8 cellular contexts compared by ENCODE assay signal in genomic region chr1:211416628-211417323, GRCh38.
A peak's percentile ranks its signal among the peaks of the same experiment; 100 is the strongest.
DNase-seq lines count a peak whose midpoint lies in the region; ATAC-seq, FAIRE-seq and TF ChIP-seq lines count a peak whose summit lies in the region.
"Not testable (repeated sequence)": the region's sequence is repeated elsewhere in the genome, so short reads cannot be mapped to it uniquely, and the experiment has no call there.

No MANE protein-coding gene starts in this region.

- H3K9ac ChIP-seq in Karpas-422 (ENCODE audit: low read length) (peak overlapping the region; percentile 57), astrocyte (ENCODE audit: low read length) (peak overlapping the region; percentile 59)

- TF ChIP-seq POLR2A in heart left ventricle (IDR thresholded peaks at IDR 0.05); suprapubic skin (IDR thresholded peaks at IDR 0.05): not testable (repeated sequence)

- not testable (repeated sequence) for H3K9me3 Mint-ChIP-seq in HFFc6; astrocyte (ENCODE audit: unreplicated experiment)

- peak overlapping the region; percentile 60; the same call in 1 of the 2 replicates for H3K4me3 ChIP-seq in Karpas-422 (ENCODE audit: low read length)
- peak overlapping the region; percentile 32 for H3K4me3 ChIP-seq in astrocyte (ENCODE audit: insufficient read depth, low read depth, low read length)
- H3K4me3 ChIP-seq in heart left ventricle, result peak overlapping the region; percentile 8 to 61 (median 49)
- H3K4me3 ChIP-seq in pancreas, result peak overlapping the region in 3 of 4 donors; percentile 27 to 50 (median 42)
- H3K4me3 ChIP-seq in suprapubic skin, result peak overlapping the region; percentile 52

- peak overlapping the region; percentile 73 for H3K27ac Mint-ChIP-seq in HFFc6
- H3K27ac Mint-ChIP-seq in astrocyte (ENCODE audit: unreplicated experiment), result peak overlapping the region; percentile 84

- not testable (repeated sequence) for TF ChIP-seq CTCF in GM10266 (IDR thresholded peaks at IDR 0.05; ENCODE audit: control insufficient read depth, insufficient read depth, low read depth, missing control alignments); HFFc6 (IDR thresholded peaks at IDR 0.05); astrocyte (IDR thresholded peaks at IDR 0.05; ENCODE audit: insufficient read depth, low read depth, low read length); heart left ventricle (IDR thresholded peaks at IDR 0.05); pancreas (IDR thresholded peaks at IDR 0.05); suprapubic skin (IDR thresholded peaks at IDR 0.05)

- H3K4me3 Mint-ChIP-seq in HFFc6 (peak overlapping the region; percentile 76), astrocyte (ENCODE audit: unreplicated experiment) (peak overlapping the region; percentile 77)

- FAIRE-seq in astrocyte (lab: Jason Lieb, UNC), result peak; percentile 100
- not testable (repeated sequence) for FAIRE-seq in pancreas (lab: Jason Lieb, UNC)

- H3K9me3 ChIP-seq in Karpas-422 (ENCODE audit: low read length); astrocyte (ENCODE audit: insufficient read depth, low read depth, low read length); heart left ventricle; pancreas; suprapubic skin: not testable (repeated sequence)

- ATAC-seq in heart left ventricle (peak in 3 of 4 donors; percentile 75 to 80 (median 77)), pancreas (peak; percentile 75 to 87 (median 80))

- H3K4me1 Mint-ChIP-seq in HFFc6 (ENCODE audit: low read depth) (peaks cover 39% of the 10 kb centered on the region), astrocyte (ENCODE audit: low read depth, unreplicated experiment) (peaks cover 25% of the 10 kb centered on the region)

- DNase-seq in GM10266 (ENCODE audit: extremely low spot score) (peak; percentile 34), HFFc6 (peak; percentile 76), Karpas-422 (peak; percentile 74), UCSD-AML1 (lab: John Stamatoyannopoulos, UW; ENCODE audit: unreplicated experiment) (peak; percentile 15), astrocyte (ENCODE audit: low read depth) (peak; percentile 70), heart left ventricle (peak; percentile 20 to 76 (median 38)), pancreas (peak; percentile 31 to 82 (median 58))
- not testable (repeated sequence) for DNase-seq in suprapubic skin (ENCODE audit: low spot score in 2 of 2)

- H2AFZ ChIP-seq in Karpas-422 (ENCODE audit: low read length), result peak overlapping the region; percentile 76; the same call in 1 of the 2 replicates
- H2AFZ ChIP-seq in astrocyte (ENCODE audit: low read depth, low read length), result not testable (repeated sequence)

- not testable (repeated sequence) for H4K20me1 ChIP-seq in Karpas-422 (ENCODE audit: insufficient read depth, low read depth, low read length); astrocyte (ENCODE audit: insufficient read depth, low read length)

- not testable (repeated sequence) for H3K27me3 Mint-ChIP-seq in HFFc6 (ENCODE audit: insufficient read depth); astrocyte (ENCODE audit: low read depth, unreplicated experiment)

- not testable (repeated sequence) for H3K36me3 ChIP-seq in Karpas-422 (ENCODE audit: insufficient read depth, low read length); astrocyte (ENCODE audit: insufficient read depth, low read length); heart left ventricle; pancreas; suprapubic skin

- intact Hi-C loops in heart left ventricle (cut with DNase I); pancreas (cut with DNase I): not testable (repeated sequence)

- H3K4me2 ChIP-seq in Karpas-422 (ENCODE audit: low read depth, low read length, poor library complexity, severe bottlenecking) (peak overlapping the region; percentile 66), astrocyte (ENCODE audit: low read length) (peak overlapping the region; percentile 71)

- not testable (repeated sequence) for H3K79me2 ChIP-seq in Karpas-422 (ENCODE audit: low read length); astrocyte (ENCODE audit: insufficient read depth, low read length)

- 8 to 15% (median 13%) methylated on average over 20 to 46 of the region's 46 CpGs for WGBS in heart left ventricle, 4 donors
- WGBS in pancreas, 2 donors, result 2 to 15% methylated on average over 29 to 46 of the region's 46 CpGs
- 3% methylated on average over 17 of the region's 46 CpGs for WGBS in suprapubic skin

- not testable (repeated sequence) for H3K36me3 Mint-ChIP-seq in HFFc6 (ENCODE audit: low read depth); astrocyte (ENCODE audit: low read depth, unreplicated experiment)

- not testable (repeated sequence) for H3K9me2 ChIP-seq in Karpas-422 (replicated peaks; ENCODE audit: insufficient read depth, low read length)

- peak overlapping the region; percentile 39 for H3K27ac ChIP-seq in Karpas-422 (ENCODE audit: low read length)
- H3K27ac ChIP-seq in astrocyte (ENCODE audit: low read depth, low read length), result peak overlapping the region; percentile 45
- H3K27ac ChIP-seq in heart left ventricle, result peak overlapping the region in 9 of 12 donors; percentile 7 to 69 (median 40)
- H3K27ac ChIP-seq in pancreas, result peak overlapping the region; percentile 39 to 73 (median 56)
- not testable (repeated sequence) for H3K27ac ChIP-seq in suprapubic skin

- TF ChIP-seq EP300 in suprapubic skin (IDR thresholded peaks at IDR 0.05), result not testable (repeated sequence)

- peaks cover 29% of the 10 kb centered on the region for H3K4me1 ChIP-seq in Karpas-422 (ENCODE audit: low read length)
- not testable (repeated sequence) for H3K4me1 ChIP-seq in astrocyte (ENCODE audit: insufficient read depth, low read length); heart left ventricle; pancreas; suprapubic skin

- not testable (repeated sequence) for H3K27me3 ChIP-seq in Karpas-422 (ENCODE audit: low read length); astrocyte (ENCODE audit: insufficient read depth, low read length); heart left ventricle; pancreas
- H3K27me3 ChIP-seq in suprapubic skin, result peaks cover 11% of the 10 kb centered on the region
